In the genomic region with DNA sequence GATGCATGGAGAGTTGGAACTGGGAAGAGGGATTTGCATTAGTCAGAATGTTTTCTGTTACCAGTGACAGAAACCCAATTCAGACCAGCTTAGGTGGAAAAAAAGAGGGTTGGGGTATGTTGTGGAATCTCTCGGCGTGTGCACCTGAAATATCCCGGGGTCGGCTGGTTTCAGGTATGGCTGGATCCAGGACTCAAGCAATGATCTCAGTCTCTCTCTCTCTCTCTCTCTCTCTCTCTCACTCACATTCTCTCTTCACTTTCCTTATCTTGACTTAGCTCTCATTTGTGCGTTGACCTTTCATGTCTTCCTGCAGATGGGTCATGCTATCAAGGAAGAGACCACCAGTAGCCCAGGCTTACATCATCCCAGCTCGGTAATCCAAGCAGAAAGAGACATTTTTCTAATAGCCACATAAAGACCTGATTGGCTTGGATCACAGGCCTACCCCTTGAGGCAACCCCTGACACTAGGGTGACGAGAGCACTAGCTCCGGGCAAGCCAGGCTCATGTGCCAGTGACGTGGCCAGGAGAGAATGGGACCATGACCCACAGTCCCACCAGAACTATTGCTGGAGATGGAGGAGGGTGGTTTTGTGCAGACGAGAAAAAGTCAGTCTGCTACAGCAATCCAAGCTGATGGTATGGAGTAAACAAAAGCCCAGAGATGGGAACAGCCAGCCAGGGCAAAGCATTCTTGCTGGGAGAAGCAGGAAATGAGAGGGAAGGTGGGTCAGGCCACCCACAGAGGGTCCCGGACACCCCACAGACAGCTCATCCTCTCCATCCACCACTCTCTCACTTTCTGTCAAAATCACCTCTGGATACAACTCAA, we compare ENCODE assay signal across 24 cellular contexts.
DNase-seq lines count a peak whose midpoint lies in the region; ATAC-seq, FAIRE-seq and TF ChIP-seq lines count a peak whose summit lies in the region.
"Had no signal": no experiment of that assay in that cellular context is flagged by ENCODE, and none has a peak within 500 bp of the region (broad histone marks: within the 10 kb centered on the region; RNA-seq: fewer than 3 reads in every experiment).

No MANE protein-coding gene starts in this region.

- POLR2A ChIA-PET in WTC11 (lab: Charles Lee): no interaction called here
- POLR2A ChIA-PET in K562 (lab: Yijun Ruan, JAX): interaction anchor here (0.6 kb wide), 1 partner anchor 22 kb away, joined by 3 read pairs; no protein-coding TSS in a partner anchor

- H3K4me3 Mint-ChIP-seq in WTC11: no peak overlapping the region
- no peak overlapping the region for H3K4me3 Mint-ChIP-seq in stimulated activated effector memory CD8-positive, alpha-beta T cell treated with anti-CD3 and anti-CD28 coated beads, Interleukin-12 subunit alpha, Interleukin-12 subunit beta, amount 100 ng/mL, for 72 hours
- H3K4me3 Mint-ChIP-seq in nephron progenitor cell: no peak overlapping the region
- H3K4me3 Mint-ChIP-seq: IgD-negative memory B cell had no signal

- TF ChIP-seq POLR2A in K562 (conservative IDR thresholded peaks at IDR 0.05): no peak

- no peaks in the 10 kb centered on the region for H3K36me3 ChIP-seq in cardiac muscle cell
- H3K36me3 ChIP-seq in right atrium auricular region: no peaks in the 10 kb centered on the region
- H3K36me3 ChIP-seq in K562 (ENCODE audit: control insufficient read depth, insufficient read depth, low read length): no peaks in the 10 kb centered on the region
- H3K36me3 ChIP-seq: WERI-Rb-1 had no signal

- no peak overlapping the region for H3K4me2 ChIP-seq in K562 (ENCODE audit: insufficient read depth, low read length)

- no peaks in the 10 kb centered on the region for H3K79me2 ChIP-seq in K562 (ENCODE audit: control insufficient read depth, insufficient read depth, low read length)

- no TSS peak for BruUV-seq in K562 (replicated peaks; lab: Mats Ljungman, UMichigan)

- no peak overlapping the region; a peak in 1 of 4 replicates for H3K9ac ChIP-seq in K562 (ENCODE audit: insufficient read depth in 1 of 2, low read depth in 2 of 2, low read length in 2 of 2)

- intact Hi-C loops in K562 (cut with micrococcal nuclease): no loop called here

- H3K27me3 ChIP-seq in cardiac muscle cell (no peaks in the 10 kb centered on the region), right atrium auricular region (no peaks in the 10 kb centered on the region), K562 (ENCODE audit: control insufficient read depth in 2 of 2, insufficient read depth in 2 of 2, low read length in 2 of 2) (no peaks in the 10 kb centered on the region)

- H3K4me3 ChIP-seq in cardiac muscle cell: no peak overlapping the region
- no peak overlapping the region for H3K4me3 ChIP-seq in right atrium auricular region
- no peak overlapping the region for H3K4me3 ChIP-seq in K562
- H3K4me3 ChIP-seq: SK-N-MC had no signal

- H3K9me3 ChIP-seq in cardiac muscle cell (ENCODE audit: low read depth) (no peaks in the 10 kb centered on the region), right atrium auricular region (peaks cover 0 to 11% of the 10 kb centered on the region in 2 donors), K562 (replicated peaks; ENCODE audit: control insufficient read depth, insufficient read depth, low read depth, low read length) (no peaks in the 10 kb centered on the region; the same call in 1 of the 2 replicates)

- TF ChIP-seq CTCF in cardiac muscle cell (IDR thresholded peaks at IDR 0.05; ENCODE audit: low read depth, low read length) (no peak), right atrium auricular region (IDR thresholded peaks at IDR 0.05) (no peak), WTC11 (IDR thresholded peaks at IDR 0.05) (no peak), K562 (IDR thresholded peaks at IDR 0.05 in 2 of 3, conservative IDR thresholded peaks at IDR 0.05 in 1 of 3; ENCODE audit: insufficient read depth in 2 of 3, low read depth in 1 of 3, low read length in 3 of 3) (no peak), GM13976 (IDR thresholded peaks at IDR 0.05; ENCODE audit: borderline replicate concordance, control extremely low read depth, extremely low read depth, insufficient read depth, missing control alignments) (no peak), nephron progenitor cell (IDR thresholded peaks at IDR 0.05) (no peak)

- no peak for TF ChIP-seq RAD21 in K562 (CRISPR knock-in tag; conservative IDR thresholded peaks at IDR 0.05 in 1 of 2, IDR thresholded peaks at IDR 0.05 in 1 of 2)

- DNase-seq in cardiac muscle cell (ENCODE audit: low read depth in 1 of 2, low spot score in 1 of 2) (no peak), right atrium auricular region (ENCODE audit: low spot score) (no peak), WTC11 (ENCODE audit: low spot score) (no peak), K562 (ENCODE audit: extremely low read depth in 1 of 4, low spot score in 3 of 4) (no peak), GM13976 (ENCODE audit: low spot score) (no peak), medulla oblongata (ENCODE audit: extremely low spot score) (no peak), nephron progenitor cell (no peak)
- no peak for DNase-seq in stimulated activated effector memory CD8-positive, alpha-beta T cell treated with anti-CD3 and anti-CD28 coated beads, Interleukin-12 subunit alpha, Interleukin-12 subunit beta, amount 100 ng/mL, for 72 hours (ENCODE audit: low spot score in 2 of 2)
- DNase-seq: activated gamma-delta T cell treated with Interleukin-2 at 50 U/mL for 16 hours; DMS79; effector CD8-positive, alpha-beta T cell; foreskin melanocyte; immature natural killer cell; midbrain; MM.1S; NCI-H1436; NCI-H2171; NCI-H524 treated with DMSO at 0.1 percent for 48 hours; trophoblast cell; WERI-Rb-1 had no signal

- 56% methylated on average over 11 of the region's 11 CpGs for WGBS in K562 (ENCODE audit: insufficient coverage, low coverage, missing lambda C conversion rate)

- CTCF ChIA-PET in WTC11 (lab: Charles Lee): interaction anchor here (0.8 to 1.5 kb wide), 3 partner anchors 10 to 152 kb away, joined by 3 to 6 read pairs (median 4); no protein-coding TSS in a partner anchor
- CTCF ChIA-PET in K562 (lab: Yijun Ruan, JAX; ENCODE audit: low intra/inter-chr PET ratio): no interaction called here

- H3K36me3 Mint-ChIP-seq in WTC11: peaks cover 20% of the 10 kb centered on the region
- peaks cover 11% of the 10 kb centered on the region for H3K36me3 Mint-ChIP-seq in stimulated activated effector memory CD8-positive, alpha-beta T cell treated with anti-CD3 and anti-CD28 coated beads, Interleukin-12 subunit alpha, Interleukin-12 subunit beta, amount 100 ng/mL, for 72 hours
- H3K36me3 Mint-ChIP-seq in nephron progenitor cell (ENCODE audit: low read depth): peaks cover 8% of the 10 kb centered on the region

- no peaks in the 10 kb centered on the region for H3K9me1 ChIP-seq in K562 (ENCODE audit: control insufficient read depth, insufficient read depth, low read length)

- H3K9me3 Mint-ChIP-seq in WTC11 (peaks cover 25% of the 10 kb centered on the region), nephron progenitor cell (peaks cover 18% of the 10 kb centered on the region)
- peaks cover 5% of the 10 kb centered on the region for H3K9me3 Mint-ChIP-seq in stimulated activated effector memory CD8-positive, alpha-beta T cell treated with anti-CD3 and anti-CD28 coated beads, Interleukin-12 subunit alpha, Interleukin-12 subunit beta, amount 100 ng/mL, for 72 hours

- peaks cover 10% of the 10 kb centered on the region for H3K27me3 Mint-ChIP-seq in WTC11 (ENCODE audit: low read depth)
- peaks cover 7% of the 10 kb centered on the region for H3K27me3 Mint-ChIP-seq in nephron progenitor cell (ENCODE audit: low read depth, poor library complexity)

- H2AFZ ChIP-seq in K562 (ENCODE audit: low read depth, low read length): no peak overlapping the region

- H3K4me1 ChIP-seq in cardiac muscle cell (ENCODE audit: low read depth) (peaks cover 24% of the 10 kb centered on the region), right atrium auricular region (peaks cover 0 to 24% of the 10 kb centered on the region in 2 donors), K562 (replicated peaks in 1 of 2; ENCODE audit: control insufficient read depth in 2 of 2, insufficient read depth in 2 of 2, low read length in 2 of 2) (peaks cover 0 to 3% of the 10 kb centered on the region in 2 experiments; a peak in 2 of 5 replicates)

- peak overlapping the region; percentile 84 for H3K27ac Mint-ChIP-seq in WTC11
- H3K27ac Mint-ChIP-seq in stimulated activated effector memory CD8-positive, alpha-beta T cell treated with anti-CD3 and anti-CD28 coated beads, Interleukin-12 subunit alpha, Interleukin-12 subunit beta, amount 100 ng/mL, for 72 hours: peak overlapping the region; percentile 86
- H3K27ac Mint-ChIP-seq in nephron progenitor cell: no peak overlapping the region
- H3K27ac Mint-ChIP-seq: IgD-negative memory B cell, immature natural killer cell had no signal

- in situ Hi-C loops in K562 (cut with MboI) (no loop called here), GM13976 (cut with MboI; ENCODE audit: low sequenced_read_pairs, unreplicated experiment) (no loop called here)

- no peak for TF ChIP-seq EP300 in K562 (IDR thresholded peaks at IDR 0.05; ENCODE audit: low read length)

- H3K4me1 Mint-ChIP-seq in WTC11: peaks cover 48% of the 10 kb centered on the region
- peaks cover 50% of the 10 kb centered on the region for H3K4me1 Mint-ChIP-seq in stimulated activated effector memory CD8-positive, alpha-beta T cell treated with anti-CD3 and anti-CD28 coated beads, Interleukin-12 subunit alpha, Interleukin-12 subunit beta, amount 100 ng/mL, for 72 hours
- peaks cover 46% of the 10 kb centered on the region for H3K4me1 Mint-ChIP-seq in nephron progenitor cell

- H4K20me1 ChIP-seq in K562 (replicated peaks; ENCODE audit: control insufficient read depth, insufficient read depth, low read length): no peaks in the 10 kb centered on the region

- peak overlapping the region; percentile 74 for H3K27ac ChIP-seq in cardiac muscle cell
- no peak overlapping the region for H3K27ac ChIP-seq in right atrium auricular region
- no peak overlapping the region for H3K27ac ChIP-seq in K562 (ENCODE audit: extremely low read depth, low read depth, low read length)
- H3K27ac ChIP-seq: SK-N-MC, WERI-Rb-1 had no signal

- ATAC-seq in WTC11: no peak; the same call in 1 of the 2 replicates
- ATAC-seq in K562: no peak
- ATAC-seq in stimulated activated effector memory CD8-positive, alpha-beta T cell treated with anti-CD3 and anti-CD28 coated beads, Interleukin-12 subunit alpha, Interleukin-12 subunit beta, amount 100 ng/mL, for 72 hours: no peak
- ATAC-seq: HCT116, left lobe of liver had no signal

- FAIRE-seq in K562 (lab: Jason Lieb, UNC): no peak

TF ChIP-seq in WTC11, 78 proteins besides CTCF, POLR2A, EP300 and RAD21 (continues in another document):
- no peak for TF ChIP-seq NFATC4 (CRISPR knock-in tag; IDR thresholded peaks at IDR 0.05)

TF ChIP-seq in K562, 482 proteins besides CTCF, POLR2A, EP300 and RAD21 (continues in another document):
- TF ChIP-seq ARID1B (IDR thresholded peaks at IDR 0.05) (no peak), ZNF79 (CRISPR knock-in tag; IDR thresholded peaks at IDR 0.05; ENCODE audit: low read depth) (no peak), BCOR (IDR thresholded peaks at IDR 0.05) (peak; percentile 38; the same call in 1 of the 2 replicates), RBM17 (IDR thresholded peaks at IDR 0.05; ENCODE audit: borderline replicate concordance, low read depth, low read length) (no peak), MYC (IDR thresholded peaks at IDR 0.05; ENCODE audit: low read depth, low read length) (no peak), MYC (CRISPR knock-in tag; IDR thresholded peaks at IDR 0.05; ENCODE audit: borderline replicate concordance, low read depth) (no peak), PHTF2 (CRISPR knock-in tag; IDR thresholded peaks at IDR 0.05) (no peak)
